ENCODE assay signal across 1 cellular context in genomic region chr17:47168896-47169295, GRCh38. TPM values are rescaled to one million over a fixed set of nuclear protein-coding genes. Genes with fewer than 3 reads are reported as not detected.
"Had no signal": no experiment of that assay in that cellular context is flagged by ENCODE, and none has a peak within 500 bp of the region (broad histone marks: within the 10 kb centered on the region; RNA-seq: fewer than 3 reads in every experiment).

No MANE protein-coding gene starts in this region.

RNA-seq across cellular contexts. Expression of gene MYL4, which starts 40.3 kb away (rescaled TPM):
- total RNA-seq: G401 had no signal
